In the genomic region with DNA sequence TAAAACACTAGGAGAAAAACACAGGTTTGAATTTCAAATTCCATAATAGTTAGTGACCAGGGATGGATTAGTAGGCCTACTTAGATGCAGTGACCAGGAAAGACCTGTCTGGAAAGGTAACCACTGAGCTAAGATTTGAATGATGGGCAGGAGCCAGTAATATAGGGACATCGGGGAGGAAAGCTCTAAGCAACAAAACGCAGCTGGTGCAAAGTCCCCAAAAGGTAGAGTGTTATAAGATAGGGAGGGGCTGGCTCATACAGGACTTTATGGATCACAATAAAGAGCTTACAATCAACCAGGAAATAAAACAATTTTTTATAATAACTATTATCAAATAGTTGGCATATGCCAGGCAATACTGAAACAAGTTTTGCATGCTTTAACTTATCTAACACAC, we compare ENCODE assay signal across 18 cellular contexts.
DNase-seq lines count a peak whose midpoint lies in the region; ATAC-seq, FAIRE-seq and TF ChIP-seq lines count a peak whose summit lies in the region.
"Had no signal": no experiment of that assay in that cellular context is flagged by ENCODE, and none has a peak within 500 bp of the region (broad histone marks: within the 10 kb centered on the region; RNA-seq: fewer than 3 reads in every experiment).

No MANE protein-coding gene starts in this region.

- no peak overlapping the region for H3K4me3 ChIP-seq in colonic mucosa
- no peak overlapping the region for H3K4me3 ChIP-seq in mucosa of descending colon
- no peak overlapping the region for H3K4me3 ChIP-seq in small intestine (ENCODE audit: low read depth in 1 of 2, low read length in 2 of 2)
- H3K4me3 ChIP-seq: HAP-1 had no signal

- H3K9ac ChIP-seq in colonic mucosa (ENCODE audit: low read depth in 2 of 2, low read length in 2 of 2), result no peak overlapping the region

- no peak for TF ChIP-seq CTCF in colonic mucosa (IDR thresholded peaks at IDR 0.05)
- no peak for TF ChIP-seq CTCF in mucosa of descending colon (IDR thresholded peaks at IDR 0.05)

- no peak for FAIRE-seq in small intestine (lab: Jason Lieb, UNC)
- FAIRE-seq: GM12891, H54 had no signal

- peak; percentile 99 for ATAC-seq in mucosa of descending colon

- intact Hi-C loops in colonic mucosa (cut with DNase I) (no loop called here), mucosa of descending colon (cut with DNase I, micrococcal nuclease) (no loop called here)

- no peaks in the 10 kb centered on the region for H3K27me3 ChIP-seq in colonic mucosa
- no peaks in the 10 kb centered on the region for H3K27me3 ChIP-seq in small intestine (ENCODE audit: control insufficient read depth in 2 of 2, insufficient read depth in 2 of 2, low read length in 2 of 2)

- H3K36me3 ChIP-seq in colonic mucosa, result no peaks in the 10 kb centered on the region
- no peaks in the 10 kb centered on the region for H3K36me3 ChIP-seq in mucosa of descending colon (ENCODE audit: low read depth)
- no peaks in the 10 kb centered on the region for H3K36me3 ChIP-seq in small intestine (ENCODE audit: control insufficient read depth in 2 of 2, insufficient read depth in 2 of 2, low read length in 2 of 2)
- H3K36me3 ChIP-seq: HAP-1 had no signal

- no peaks in the 10 kb centered on the region for H3K9me3 ChIP-seq in colonic mucosa
- H3K9me3 ChIP-seq in mucosa of descending colon, result no peaks in the 10 kb centered on the region
- H3K9me3 ChIP-seq in small intestine (ENCODE audit: control insufficient read depth, low read depth), result no peaks in the 10 kb centered on the region
- H3K9me3 ChIP-seq: HAP-1 had no signal

- H3K4me1 ChIP-seq in colonic mucosa (no peaks in the 10 kb centered on the region), mucosa of descending colon (ENCODE audit: low read depth) (peaks cover 16% of the 10 kb centered on the region), small intestine (ENCODE audit: control insufficient read depth in 2 of 2, insufficient read depth in 1 of 2, low read depth in 1 of 2, low read length in 1 of 2) (peaks cover 0 to 2% of the 10 kb centered on the region in 2 donors)
- H3K4me1 ChIP-seq: HAP-1 had no signal

- no peak overlapping the region for H3K27ac ChIP-seq in colonic mucosa
- no peak overlapping the region for H3K27ac ChIP-seq in small intestine (ENCODE audit: low read depth in 1 of 2, low read length in 1 of 2)

- DNase-seq in colonic mucosa (peak; percentile 46), mucosa of descending colon (peak in 1 of 3 donors; percentile 64), small intestine (peak; percentile 86), NCI-H1436 (lab: John Stamatoyannopoulos, UW) (no peak), anterior cingulate cortex (lab: John Stamatoyannopoulos, UW) (no peak)
- DNase-seq in stimulated activated naive CD4-positive, alpha-beta T cell treated with Interleukin-2 at 50 U/mL for 16 hours (lab: John Stamatoyannopoulos, UW), result no peak
- DNase-seq: C1 segment of cervical spinal cord; Calu3; CD4-positive, alpha-beta memory T cell; COR-L47; DMS53; DMS79 treated with DMSO at 0.1 percent for 48 hours; GF-D8; GOT3; HFFc6 had no signal

- 18 to 64% (median 32%) methylated on average over 2 of the region's 2 CpGs for WGBS in small intestine, 3 donors

Comparison
In these comparisons a context has a peak if more than half of its experiments do, and no peak if none do; other contexts are left out.
1. DNase-seq: peak in colonic mucosa (single experiment) and small intestine (single experiment); none in NCI-H1436 (single experiment), anterior cingulate cortex (0 of 58) and stimulated activated naive CD4-positive, alpha-beta T cell treated with Interleukin-2 at 50 U/mL for 16 hours (single experiment).